In genomic region chr17:17871913-17872312, GRCh38 we compare ENCODE assay signal across 26 cellular contexts.
"Had no signal": no experiment of that assay in that cellular context is flagged by ENCODE, and none has a peak within 500 bp of the region (broad histone marks: within the 10 kb centered on the region; RNA-seq: fewer than 3 reads in every experiment).

No MANE protein-coding gene starts in this region.

- H3K27ac Mint-ChIP-seq: activated CD4-positive, alpha-beta memory T cell treated with anti-CD3 and anti-CD28 coated beads for 36 hours; activated CD4-positive, alpha-beta T cell treated with anti-CD3 and anti-CD28 coated beads, Interleukin-2, amount 10 ng/mL, durations not matched to agents 7 days and 5 days; activated naive CD4-positive, alpha-beta T cell treated with anti-CD3 and anti-CD28 coated beads, Interleukin-2, amount 10 ng/mL, durations not matched to agents 7 days and 5 days; activated naive CD8-positive, alpha-beta T cell treated with anti-CD3 and anti-CD28 coated beads for 36 hours; activated T-cell treated with anti-CD3 and anti-CD28 coated beads, Interleukin-2, amount 50 U/mL, for 72 hours; activated T-helper 2 cell treated with anti-CD3 and anti-CD28 coated beads, Interferon-gamma antibody, Interleukin-2, Interleukin-4, amounts not matched to agents 10 μg/mL and 5 μg/mL and 100 μg/mL, durations not matched to agents 14 hours and 24 hours and 36 hours had no signal

- H3K9me3 Mint-ChIP-seq: activated CD4-positive, alpha-beta memory T cell treated with anti-CD3 and anti-CD28 coated beads for 36 hours; activated CD4-positive, alpha-beta T cell treated with anti-CD3 and anti-CD28 coated beads, Interleukin-2, amount 10 ng/mL, durations not matched to agents 7 days and 5 days; activated naive CD4-positive, alpha-beta T cell treated with anti-CD3 and anti-CD28 coated beads, Interleukin-2, amount 10 ng/mL, durations not matched to agents 7 days and 5 days; activated naive CD8-positive, alpha-beta T cell treated with anti-CD3 and anti-CD28 coated beads for 36 hours; activated T-cell treated with anti-CD3 and anti-CD28 coated beads, Interleukin-2, amount 50 U/mL, for 72 hours; activated T-helper 2 cell treated with anti-CD3 and anti-CD28 coated beads, Interferon-gamma antibody, Interleukin-2, Interleukin-4, amounts not matched to agents 10 μg/mL and 5 μg/mL and 100 μg/mL, durations not matched to agents 14 hours and 24 hours and 36 hours had no signal

- DNase-seq: activated CD4-positive, alpha-beta memory T cell treated with anti-CD3 and anti-CD28 coated beads for 36 hours; activated CD4-positive, alpha-beta T cell treated with anti-CD3 and anti-CD28 coated beads, Interleukin-2, amount 10 ng/mL, durations not matched to agents 7 days and 5 days; activated CD4-positive, CD25-positive, alpha-beta regulatory T cell; activated CD8-positive, alpha-beta memory T cell treated with anti-CD3 and anti-CD28 coated beads for 24 hours; activated gamma-delta T cell treated with Interleukin-2 at 50 U/mL for 16 hours; activated naive CD4-positive, alpha-beta T cell treated with anti-CD3 and anti-CD28 coated beads, Interleukin-2, amount 10 ng/mL, durations not matched to agents 7 days and 5 days; activated naive CD8-positive, alpha-beta T cell treated with anti-CD3 and anti-CD28 coated beads for 36 hours; activated T-cell treated with anti-CD3 and anti-CD28 coated beads, Interleukin-2, amount 50 U/mL, for 72 hours; central memory CD4-positive, alpha-beta T cell; KG1; NCI-H1092; NCI-H1436; NCI-H1694 treated with DMSO at 0.1 percent for 48 hours; NCI-H2029 treated with DMSO at 0.1 percent for 48 hours; NCI-H446; NCI-H524; NCI-H748 treated with DMSO at 0.1 percent for 48 hours; NK-92 treated with Interleukin-12 subunit alpha and Interleukin-12 subunit beta, amount 100 ng/mL, for 24 hours; Peyer's patch; Right ventricle myocardium superior; SJCRH30; SK-N-SH; T-helper 1 cell had no signal

- H3K36me3 ChIP-seq: SJCRH30 had no signal

- H3K4me2 ChIP-seq: SK-N-SH had no signal

- H3K27me3 Mint-ChIP-seq: activated CD4-positive, alpha-beta memory T cell treated with anti-CD3 and anti-CD28 coated beads for 36 hours; activated CD4-positive, alpha-beta T cell treated with anti-CD3 and anti-CD28 coated beads, Interleukin-2, amount 10 ng/mL, durations not matched to agents 7 days and 5 days; activated naive CD4-positive, alpha-beta T cell treated with anti-CD3 and anti-CD28 coated beads, Interleukin-2, amount 10 ng/mL, durations not matched to agents 7 days and 5 days; activated naive CD8-positive, alpha-beta T cell treated with anti-CD3 and anti-CD28 coated beads for 36 hours had no signal

- FAIRE-seq: bronchial epithelial cell had no signal

- H3K9me3 ChIP-seq: Peyer's patch, SJCRH30, SK-N-SH had no signal

- H3K27ac ChIP-seq: Peyer's patch, SJCRH30, VCaP had no signal

- H3K9ac ChIP-seq: SK-N-SH had no signal

- H3K27me3 ChIP-seq: Peyer's patch, SJCRH30 had no signal

- ATAC-seq: activated T-cell treated with anti-CD3 and anti-CD28 coated beads, Interleukin-2, amount 50 U/mL, for 72 hours had no signal

- H3K36me3 Mint-ChIP-seq: activated CD4-positive, alpha-beta memory T cell treated with anti-CD3 and anti-CD28 coated beads for 36 hours had no signal

- H3K4me1 Mint-ChIP-seq: activated CD4-positive, alpha-beta T cell treated with anti-CD3 and anti-CD28 coated beads, Interleukin-2, amount 10 ng/mL, durations not matched to agents 7 days and 5 days; activated naive CD4-positive, alpha-beta T cell treated with anti-CD3 and anti-CD28 coated beads, Interleukin-2, amount 10 ng/mL, durations not matched to agents 7 days and 5 days; activated naive CD8-positive, alpha-beta T cell treated with anti-CD3 and anti-CD28 coated beads for 36 hours had no signal

- H3K4me3 Mint-ChIP-seq: activated CD4-positive, alpha-beta memory T cell treated with anti-CD3 and anti-CD28 coated beads for 36 hours; activated CD4-positive, alpha-beta T cell treated with anti-CD3 and anti-CD28 coated beads, Interleukin-2, amount 10 ng/mL, durations not matched to agents 7 days and 5 days; activated naive CD4-positive, alpha-beta T cell treated with anti-CD3 and anti-CD28 coated beads, Interleukin-2, amount 10 ng/mL, durations not matched to agents 7 days and 5 days; activated naive CD8-positive, alpha-beta T cell treated with anti-CD3 and anti-CD28 coated beads for 36 hours; activated T-cell treated with anti-CD3 and anti-CD28 coated beads, Interleukin-2, amount 50 U/mL, for 72 hours had no signal

- H3K4me3 ChIP-seq: Peyer's patch, SJCRH30 had no signal
